8 cellular contexts compared by ENCODE assay signal in the genomic region with DNA sequence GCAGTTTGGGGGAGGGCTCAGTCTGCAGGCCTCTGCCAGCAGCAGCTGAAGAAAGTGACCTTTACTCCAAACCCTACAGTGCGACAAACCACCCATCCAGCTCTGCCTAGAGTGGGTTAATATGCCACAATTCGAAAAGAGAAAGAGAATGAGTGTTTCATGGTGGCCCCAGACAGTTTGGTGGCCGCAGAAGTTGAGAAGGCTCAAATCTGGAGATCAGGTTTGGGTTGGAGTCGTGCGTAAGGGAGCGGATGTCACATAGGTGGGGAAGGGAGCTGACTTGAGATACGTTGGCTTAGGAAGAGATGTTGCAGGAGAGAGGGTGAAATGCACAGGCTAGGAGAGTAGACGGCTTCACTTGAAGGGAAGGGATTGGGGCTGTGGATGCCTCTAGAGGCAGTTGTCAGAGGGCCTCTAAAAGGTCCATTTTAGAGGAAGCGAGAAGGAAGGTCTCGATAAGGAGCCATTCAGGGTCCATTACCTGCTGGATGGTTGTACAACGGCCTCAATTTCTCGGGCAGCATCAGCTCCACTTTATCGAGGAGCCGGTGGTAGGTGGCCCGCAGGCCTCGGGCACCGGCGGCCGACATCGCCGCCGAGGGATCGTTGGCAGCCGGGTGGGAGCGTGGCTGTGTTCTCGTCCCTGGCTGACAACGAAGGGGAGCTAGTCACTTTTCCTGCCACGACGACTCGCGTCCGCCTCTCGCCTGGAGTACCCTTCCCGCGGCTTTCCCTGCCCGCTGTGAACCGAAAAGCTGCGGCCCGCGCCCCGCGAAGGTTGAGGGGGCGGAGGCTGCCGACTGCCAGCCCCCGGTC. TPM values are rescaled to one million over a fixed set of nuclear protein-coding genes. Genes with fewer than 3 reads are reported as not detected.
DNase-seq lines count a peak whose midpoint lies in the region; ATAC-seq, FAIRE-seq and TF ChIP-seq lines count a peak whose summit lies in the region.

No MANE protein-coding gene starts in this region.

- H3K36me3 ChIP-seq in SJSA1: 0 out of 2 replicates have a peak, but pooled peaks cover 4% of the 10 kb centered on the region
- H3K36me3 ChIP-seq in astrocyte (ENCODE audit: insufficient read depth, low read length): no peaks in the 10 kb centered on the region
- no peaks in the 10 kb centered on the region for H3K36me3 ChIP-seq in iPS-15b (ENCODE audit: control insufficient read depth, insufficient read depth, low read length)
- no peaks in the 10 kb centered on the region for H3K36me3 ChIP-seq in skeletal muscle satellite cell (ENCODE audit: insufficient read depth, low read length)

- H3K27ac Mint-ChIP-seq in IgD-negative memory B cell (peak overlapping the region; percentile 99 to 100 (median 100)), astrocyte (ENCODE audit: unreplicated experiment) (peak overlapping the region; percentile 89)

- DNase-seq in GM04504 (ENCODE audit: low read depth): peak; percentile 19
- peak in 1 of 2 experiments; percentile 49 for DNase-seq in SJSA1 (ENCODE audit: low read depth in 1 of 2, low spot score in 2 of 2)
- peak; percentile 25 for DNase-seq in astrocyte (ENCODE audit: low read depth)
- no peak for DNase-seq in KG1 (lab: John Stamatoyannopoulos, UW)

- H3K27ac ChIP-seq in SJSA1 (peak overlapping the region; percentile 90), astrocyte (ENCODE audit: low read depth, low read length) (peak overlapping the region; percentile 84)

- peak overlapping the region; percentile 99 for H3K4me2 ChIP-seq in astrocyte (ENCODE audit: low read length)
- H3K4me2 ChIP-seq in skeletal muscle satellite cell (ENCODE audit: low read length): peak overlapping the region; percentile 95

- no peak for TF ChIP-seq CTCF in astrocyte (IDR thresholded peaks at IDR 0.05; ENCODE audit: insufficient read depth, low read depth, low read length)

- H3K27me3 Mint-ChIP-seq in IgD-negative memory B cell: no peaks in the 10 kb centered on the region
- H3K27me3 Mint-ChIP-seq in astrocyte (ENCODE audit: low read depth, unreplicated experiment): no peaks in the 10 kb centered on the region

- peak overlapping the region; percentile 99 for H3K9ac ChIP-seq in astrocyte (ENCODE audit: low read length)
- H3K9ac ChIP-seq in iPS-15b (ENCODE audit: low read depth, low read length): peak overlapping the region; percentile 13
- H3K9ac ChIP-seq in skeletal muscle satellite cell (ENCODE audit: low read depth, low read length): peak overlapping the region; percentile 95

- H3K9me3 Mint-ChIP-seq in IgD-negative memory B cell: no peaks in the 10 kb centered on the region
- H3K9me3 Mint-ChIP-seq in astrocyte (ENCODE audit: unreplicated experiment): no peaks in the 10 kb centered on the region

- H3K27me3 ChIP-seq in SJSA1 (replicated peaks): no peaks in the 10 kb centered on the region
- no peaks in the 10 kb centered on the region for H3K27me3 ChIP-seq in astrocyte (ENCODE audit: insufficient read depth, low read length)
- H3K27me3 ChIP-seq in iPS-15b (ENCODE audit: control insufficient read depth, insufficient read depth, low read length): no peaks in the 10 kb centered on the region
- no peaks in the 10 kb centered on the region for H3K27me3 ChIP-seq in skeletal muscle satellite cell (ENCODE audit: control insufficient read depth, insufficient read depth, low read length)

- H2AFZ ChIP-seq in astrocyte (ENCODE audit: low read depth, low read length): peak overlapping the region; percentile 87

- H3K4me3 Mint-ChIP-seq in IgD-negative memory B cell (peak overlapping the region; percentile 89 to 97 (median 95)), astrocyte (ENCODE audit: unreplicated experiment) (peak overlapping the region; percentile 96)

- peak; percentile 5 for ATAC-seq in GM21737 (IDR thresholded peaks at IDR 0.05; ENCODE audit: unreplicated experiment)

- H3K4me1 ChIP-seq in SJSA1 (replicated peaks): peaks cover 17% of the 10 kb centered on the region; the same call in 1 of the 2 replicates
- H3K4me1 ChIP-seq in astrocyte (ENCODE audit: insufficient read depth, low read length): peaks cover 8% of the 10 kb centered on the region
- no peaks in the 10 kb centered on the region for H3K4me1 ChIP-seq in iPS-15b (ENCODE audit: control insufficient read depth, insufficient read depth, low read length)
- peaks cover 19% of the 10 kb centered on the region for H3K4me1 ChIP-seq in skeletal muscle satellite cell (ENCODE audit: control insufficient read depth, insufficient read depth, low read length)

- H3K9me3 ChIP-seq in SJSA1 (replicated peaks): no peaks in the 10 kb centered on the region
- no peaks in the 10 kb centered on the region for H3K9me3 ChIP-seq in astrocyte (ENCODE audit: insufficient read depth, low read depth, low read length)
- H3K9me3 ChIP-seq in iPS-15b (ENCODE audit: control insufficient read depth, insufficient read depth, low read length): no peaks in the 10 kb centered on the region
- no peaks in the 10 kb centered on the region for H3K9me3 ChIP-seq in skeletal muscle satellite cell (replicated peaks; ENCODE audit: low read length)

- peaks cover 76% of the 10 kb centered on the region for H3K79me2 ChIP-seq in astrocyte (ENCODE audit: insufficient read depth, low read length)

- H3K36me3 Mint-ChIP-seq in IgD-negative memory B cell: no peaks in the 10 kb centered on the region
- H3K36me3 Mint-ChIP-seq in astrocyte (ENCODE audit: low read depth, unreplicated experiment): no peaks in the 10 kb centered on the region

- peaks cover 18% of the 10 kb centered on the region for H4K20me1 ChIP-seq in astrocyte (ENCODE audit: insufficient read depth, low read length)

- H3K4me1 Mint-ChIP-seq in IgD-negative memory B cell: peaks cover 18 to 25% (median 25%) of the 10 kb centered on the region in 3 donors
- peaks cover 9% of the 10 kb centered on the region for H3K4me1 Mint-ChIP-seq in astrocyte (ENCODE audit: low read depth, unreplicated experiment)

- FAIRE-seq in astrocyte (lab: Jason Lieb, UNC): no peak

- peak overlapping the region; percentile 65 for H3K4me3 ChIP-seq in SJSA1
- peak overlapping the region; percentile 84 for H3K4me3 ChIP-seq in astrocyte (ENCODE audit: insufficient read depth, low read depth, low read length)
- peak overlapping the region; percentile 96 for H3K4me3 ChIP-seq in iPS-15b (ENCODE audit: low read depth, low read length)
- peak overlapping the region; percentile 69 for H3K4me3 ChIP-seq in skeletal muscle satellite cell (ENCODE audit: low read length)

RNA-seq across cellular contexts. Expression of gene DCAF6, which starts 1.0 kb away (rescaled TPM):
- 11.9 TPM for polyA plus RNA-seq in IgD-negative memory B cell
- 13.6 and 24.0 TPM in 2 replicates for total RNA-seq in SJSA1 (2014; rRNA removed; shearing (Covaris generic))
- 57.1 and 57.4 TPM in 2 replicates for total RNA-seq in astrocyte
- 42.6 and 52.7 TPM in 2 replicates for total RNA-seq in skeletal muscle satellite cell (2012; rRNA removed)

RNA-seq across cellular contexts. Expression of gene MPC2, which starts 1.4 kb away (rescaled TPM):
- 69.3 TPM for polyA plus RNA-seq in IgD-negative memory B cell
- total RNA-seq in SJSA1 (2014; rRNA removed; shearing (Covaris generic)): 34.8 and 54.4 TPM in 2 replicates
- 53.2 and 62.3 TPM in 2 replicates for total RNA-seq in astrocyte
- 41.6 and 42.8 TPM in 2 replicates for total RNA-seq in skeletal muscle satellite cell (2012; rRNA removed)

RNA-seq across cellular contexts. Expression of gene ADCY10, which starts 21.5 kb away (rescaled TPM):
- 0.49 TPM for polyA plus RNA-seq in IgD-negative memory B cell
- total RNA-seq in SJSA1 (2014; rRNA removed; shearing (Covaris generic)): not detected in 2 replicates
- total RNA-seq in astrocyte: 0.07 and 0.27 TPM in 2 replicates
- not detected in 2 replicates for total RNA-seq in skeletal muscle satellite cell (2012; rRNA removed)

Comparison
In these comparisons a context has a peak if more than half of its experiments do, and no peak if none do; other contexts are left out.
1. H3K9ac ChIP-seq: peak in every context shown above with its lines; median percentile 99 in astrocyte; 95 in skeletal muscle satellite cell; 13 in iPS-15b.